29 cellular contexts compared by ENCODE assay signal in genomic region chr11:134288486-134288885, GRCh38. TPM values are rescaled to one million over a fixed set of nuclear protein-coding genes. Genes with fewer than 3 reads are reported as not detected.
"Had no signal": no experiment of that assay in that cellular context is flagged by ENCODE, and none has a peak within 500 bp of the region (broad histone marks: within the 10 kb centered on the region; RNA-seq: fewer than 3 reads in every experiment).

No MANE protein-coding gene starts in this region.

- H3K36me3 ChIP-seq: adrenal gland, gastrocnemius medialis, heart left ventricle had no signal

- H3K9me3 ChIP-seq: adrenal gland, body of pancreas, gastrocnemius medialis, heart left ventricle had no signal

- H3K4me1 ChIP-seq: adrenal gland, body of pancreas, foreskin keratinocyte, gastrocnemius medialis, heart left ventricle had no signal

- H3K27me3 ChIP-seq: adrenal gland, body of pancreas, foreskin keratinocyte, gastrocnemius medialis had no signal

- ATAC-seq: activated naive CD8-positive, alpha-beta T cell treated with anti-CD3 and anti-CD28 coated beads, Interleukin-2, amount 50 U/mL, for 24 hours; body of pancreas; esophagus mucosa; foreskin keratinocyte; gastrocnemius medialis; heart left ventricle had no signal

- DNase-seq: activated CD4-positive, alpha-beta memory T cell treated with anti-CD3 and anti-CD28 coated beads, Interleukin-2, amount 10 ng/mL, durations not matched to agents 7 days and 5 days; activated CD4-positive, alpha-beta T cell treated with anti-CD3 and anti-CD28 coated beads for 1 hour; activated CD4-positive, alpha-beta T cell treated with anti-CD3 and anti-CD28 coated beads for 4 hours; activated CD4-positive, alpha-beta T cell treated with anti-CD3 and anti-CD28 coated beads, Interleukin-2, amount 10 ng/mL, durations not matched to agents 7 days and 5 days; activated CD4-positive, alpha-beta T cell treated with anti-CD3 and anti-CD28 coated beads, Interleukin-2, amount 50 U/mL, for 4 hours; activated CD8-positive, alpha-beta memory T cell treated with anti-CD3 and anti-CD28 coated beads, Interleukin-2, amount 50 U/mL, for 4 hours; activated effector memory CD4-positive, alpha-beta T cell treated with anti-CD3 and anti-CD28 coated beads, Interleukin-2, amount 50 U/mL, for 16 hours; activated naive CD4-positive, alpha-beta T cell treated with anti-CD3 and anti-CD28 coated beads for 36 hours; activated naive CD8-positive, alpha-beta T cell treated with anti-CD3 and anti-CD28 coated beads for 36 hours; activated naive CD8-positive, alpha-beta T cell treated with anti-CD3 and anti-CD28 coated beads, Interleukin-2, amount 50 U/mL, for 24 hours; activated T-cell treated with anti-CD3 and anti-CD28 coated beads, Interleukin-2, amount 50 U/mL, for 1 hour; activated T-cell treated with anti-CD3 and anti-CD28 coated beads, Interleukin-2, amount 50 U/mL, for 48 hours; adrenal gland; amygdala; aorta; body of pancreas; caudate nucleus; cortex of kidney; dermis blood vessel endothelial cell; effector memory CD4-positive, alpha-beta T cell; endodermal cell; foreskin keratinocyte; gastrocnemius medialis; glutamatergic neuron; heart left ventricle; T1000 had no signal

- FAIRE-seq: colon had no signal

- H3K27ac ChIP-seq: adrenal gland, body of pancreas, foreskin keratinocyte, gastrocnemius medialis, heart left ventricle had no signal

- H3K4me3 ChIP-seq: adrenal gland, body of pancreas, gastrocnemius medialis, heart left ventricle had no signal

RNA-seq across cellular contexts. Expression of gene GLB1L3, which starts 12.3 kb away (rescaled TPM):
- total RNA-seq: aorta, chondrocyte, dermis blood vessel endothelial cell, esophagus mucosa, gastrocnemius medialis, heart left ventricle had no signal
- polyA plus RNA-seq: aorta, heart left ventricle had no signal
